Comparison of ENCODE assay signal across 1 cellular context in genomic region chr3:141354517-141354916, GRCh38.
TF ChIP-seq lines count a peak whose summit lies in the region.

No MANE protein-coding gene starts in this region.

TF ChIP-seq in K562, 482 proteins besides CTCF, POLR2A, EP300 and RAD21 (continued from another document):
- TF ChIP-seq ARID4B (CRISPR knock-in tag; IDR thresholded peaks at IDR 0.05) (no peak), LARP7 (IDR thresholded peaks at IDR 0.05) (no peak), ZNF41 (CRISPR knock-in tag; conservative IDR thresholded peaks at IDR 0.05) (no peak), TCF3 (CRISPR knock-in tag; IDR thresholded peaks at IDR 0.05) (peak; percentile 61), TFAM (CRISPR knock-in tag; conservative IDR thresholded peaks at IDR 0.05) (no peak), RCOR1 (IDR thresholded peaks at IDR 0.05; ENCODE audit: borderline replicate concordance in 1 of 2, low read depth in 2 of 2, low read length in 2 of 2) (0 out of 4 replicates have a peak, but pooled peaks of 1 of the 2 experiments have one; percentile 20), ARNT (IDR thresholded peaks at IDR 0.05) (no peak), ZFP36 (IDR thresholded peaks at IDR 0.05; ENCODE audit: low read depth, low read length, partially characterized antibody) (no peak), ZBTB9 (CRISPR knock-in tag; IDR thresholded peaks at IDR 0.05) (no peak), CBFA2T2 (conservative IDR thresholded peaks at IDR 0.05) (0 out of 2 replicates have a peak, but pooled peaks have one; percentile 5), HCFC1 (IDR thresholded peaks at IDR 0.05; ENCODE audit: low read depth, low read length) (no peak), MECOM (CRISPR knock-in tag; IDR thresholded peaks at IDR 0.05) (no peak), PCBP1 (IDR thresholded peaks at IDR 0.05; ENCODE audit: low read depth, low read length, poor library complexity, severe bottlenecking) (no peak), MAZ (CRISPR knock-in tag; conservative IDR thresholded peaks at IDR 0.05 in 1 of 2, IDR thresholded peaks at IDR 0.05 in 1 of 2) (no peak), CBFB (CRISPR knock-in tag; IDR thresholded peaks at IDR 0.05) (no peak), ZNF23 (CRISPR knock-in tag; IDR thresholded peaks at IDR 0.05) (no peak), FOS (IDR thresholded peaks at IDR 0.05; ENCODE audit: extremely low read depth, insufficient read length) (no peak), ZBTB17 (CRISPR knock-in tag; IDR thresholded peaks at IDR 0.05) (no peak), SMAD1 (IDR thresholded peaks at IDR 0.05; ENCODE audit: low read depth, low read length, partially characterized antibody) (no peak), CBFA2T3 (IDR thresholded peaks at IDR 0.05) (peak; percentile 53), MYBL2 (IDR thresholded peaks at IDR 0.05; ENCODE audit: low read depth) (no peak), MYBL2 (CRISPR knock-in tag; IDR thresholded peaks at IDR 0.05; ENCODE audit: borderline replicate concordance) (no peak), ZC3H8 (IDR thresholded peaks at IDR 0.05) (no peak), PPARD (CRISPR knock-in tag; IDR thresholded peaks at IDR 0.05) (no peak), E2F6 (IDR thresholded peaks at IDR 0.05; ENCODE audit: borderline replicate concordance in 1 of 2, extremely low read depth in 1 of 2, insufficient read depth in 1 of 2, insufficient read length in 1 of 2, low read depth in 1 of 2, low read length in 1 of 2, poor library complexity in 1 of 2, severe bottlenecking in 1 of 2) (no peak), MTA2 (IDR thresholded peaks at IDR 0.05; ENCODE audit: low read depth) (0 out of 2 replicates have a peak, but pooled peaks have one; percentile 20), TAL1 (IDR thresholded peaks at IDR 0.05) (peak; percentile 20; the same call in 1 of the 2 replicates), STAT5A (IDR thresholded peaks at IDR 0.05; ENCODE audit: borderline replicate concordance, low read length) (no peak)
- TF ChIP-seq, protein P1, sequence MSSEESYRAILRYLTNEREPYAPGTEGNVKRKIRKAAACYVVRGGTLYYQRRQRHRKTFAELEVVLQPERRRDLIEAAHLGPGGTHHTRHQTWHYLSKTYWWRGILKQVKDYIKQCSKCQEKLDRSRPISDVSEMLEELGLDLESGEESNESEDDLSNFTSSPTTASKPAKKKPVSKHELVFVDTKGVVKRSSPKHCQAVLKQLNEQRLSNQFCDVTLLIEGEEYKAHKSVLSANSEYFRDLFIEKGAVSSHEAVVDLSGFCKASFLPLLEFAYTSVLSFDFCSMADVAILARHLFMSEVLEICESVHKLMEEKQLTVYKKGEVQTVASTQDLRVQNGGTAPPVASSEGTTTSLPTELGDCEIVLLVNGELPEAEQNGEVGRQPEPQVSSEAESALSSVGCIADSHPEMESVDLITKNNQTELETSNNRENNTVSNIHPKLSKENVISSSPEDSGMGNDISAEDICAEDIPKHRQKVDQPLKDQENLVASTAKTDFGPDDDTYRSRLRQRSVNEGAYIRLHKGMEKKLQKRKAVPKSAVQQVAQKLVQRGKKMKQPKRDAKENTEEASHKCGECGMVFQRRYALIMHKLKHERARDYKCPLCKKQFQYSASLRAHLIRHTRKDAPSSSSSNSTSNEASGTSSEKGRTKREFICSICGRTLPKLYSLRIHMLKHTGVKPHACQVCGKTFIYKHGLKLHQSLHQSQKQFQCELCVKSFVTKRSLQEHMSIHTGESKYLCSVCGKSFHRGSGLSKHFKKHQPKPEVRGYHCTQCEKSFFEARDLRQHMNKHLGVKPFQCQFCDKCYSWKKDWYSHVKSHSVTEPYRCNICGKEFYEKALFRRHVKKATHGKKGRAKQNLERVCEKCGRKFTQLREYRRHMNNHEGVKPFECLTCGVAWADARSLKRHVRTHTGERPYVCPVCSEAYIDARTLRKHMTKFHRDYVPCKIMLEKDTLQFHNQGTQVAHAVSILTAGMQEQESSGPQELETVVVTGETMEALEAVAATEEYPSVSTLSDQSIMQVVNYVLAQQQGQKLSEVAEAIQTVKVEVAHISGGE (CRISPR knock-in tag; IDR thresholded peaks at IDR 0.05), result no peak
- TF ChIP-seq, protein P2, sequence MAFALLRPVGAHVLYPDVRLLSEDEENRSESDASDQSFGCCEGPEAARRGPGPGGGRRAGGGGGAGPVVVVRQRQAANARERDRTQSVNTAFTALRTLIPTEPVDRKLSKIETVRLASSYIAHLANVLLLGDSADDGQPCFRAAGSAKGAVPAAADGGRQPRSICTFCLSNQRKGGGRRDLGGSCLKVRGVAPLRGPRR (CRISPR knock-in tag; IDR thresholded peaks at IDR 0.05), result no peak
- TF ChIP-seq, protein P3, sequence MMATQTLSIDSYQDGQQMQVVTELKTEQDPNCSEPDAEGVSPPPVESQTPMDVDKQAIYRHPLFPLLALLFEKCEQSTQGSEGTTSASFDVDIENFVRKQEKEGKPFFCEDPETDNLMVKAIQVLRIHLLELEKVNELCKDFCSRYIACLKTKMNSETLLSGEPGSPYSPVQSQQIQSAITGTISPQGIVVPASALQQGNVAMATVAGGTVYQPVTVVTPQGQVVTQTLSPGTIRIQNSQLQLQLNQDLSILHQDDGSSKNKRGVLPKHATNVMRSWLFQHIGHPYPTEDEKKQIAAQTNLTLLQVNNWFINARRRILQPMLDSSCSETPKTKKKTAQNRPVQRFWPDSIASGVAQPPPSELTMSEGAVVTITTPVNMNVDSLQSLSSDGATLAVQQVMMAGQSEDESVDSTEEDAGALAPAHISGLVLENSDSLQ (IDR thresholded peaks at IDR 0.05), result no peak
